13 cellular contexts compared by ENCODE assay signal in genomic region chr4:182560358-182560757, GRCh38.
DNase-seq lines count a peak whose midpoint lies in the region; ATAC-seq and TF ChIP-seq lines count a peak whose summit lies in the region.
"Had no signal": no experiment of that assay in that cellular context is flagged by ENCODE, and none has a peak within 500 bp of the region (broad histone marks: within the 10 kb centered on the region; RNA-seq: fewer than 3 reads in every experiment).

No MANE protein-coding gene starts in this region.

- no peak overlapping the region for H2BK20ac ChIP-seq in H9 (ENCODE audit: low read depth, low read length, poor library complexity, severe bottlenecking)

- H3K4ac ChIP-seq in H9 (ENCODE audit: low read depth, low read length), result no peak overlapping the region

- H4K8ac ChIP-seq in H9 (replicated peaks; ENCODE audit: insufficient read length, low read depth, low read length), result no peak overlapping the region

- H3K27me3 Mint-ChIP-seq in H9 (ENCODE audit: low read depth), result no peaks in the 10 kb centered on the region

- peaks cover 12% of the 10 kb centered on the region; the same call in 1 of the 2 replicates for H3K4me1 ChIP-seq in H9 (ENCODE audit: insufficient read depth, low read length)

- no peak overlapping the region for H2BK12ac ChIP-seq in H9 (ENCODE audit: insufficient read length, low read depth, low read length)

- H3K23ac ChIP-seq in H9 (ENCODE audit: insufficient read length, low read depth, low read length), result no peak overlapping the region

- H2AFZ ChIP-seq in H9 (ENCODE audit: low read length), result no peak overlapping the region

- no peak overlapping the region for H3K14ac ChIP-seq in H9 (ENCODE audit: insufficient read depth, low read length)

- H3K27ac ChIP-seq in H9 (ENCODE audit: insufficient read length, low read depth, low read length), result peak overlapping the region; percentile 86
- H3K27ac ChIP-seq in SK-N-MC, result no peak overlapping the region

- H3K56ac ChIP-seq in H9 (ENCODE audit: insufficient read length, low read depth, low read length), result no peak overlapping the region

- H3K4me3 Mint-ChIP-seq in H9, result peak overlapping the region; percentile 32 to 62
- H3K4me3 Mint-ChIP-seq: CD4-positive, CD25-positive, alpha-beta regulatory T cell; central memory CD8-positive, alpha-beta T cell; naive B cell had no signal

- H3K9me3 Mint-ChIP-seq in H9, result no peaks in the 10 kb centered on the region; a peak in 1 of 5 replicates
- H3K9me3 Mint-ChIP-seq: central memory CD8-positive, alpha-beta T cell had no signal

- no peaks in the 10 kb centered on the region for H3K79me1 ChIP-seq in H9 (ENCODE audit: insufficient read depth, low read depth, low read length, poor library complexity, severe bottlenecking)

- ATAC-seq in GM19328 (IDR thresholded peaks at IDR 0.05; ENCODE audit: unreplicated experiment), result no peak

- H3K4me1 Mint-ChIP-seq in H9, result peaks cover 60 to 65% of the 10 kb centered on the region in 2 experiments
- H3K4me1 Mint-ChIP-seq: CD4-positive, CD25-positive, alpha-beta regulatory T cell; central memory CD8-positive, alpha-beta T cell; naive B cell had no signal

- intact Hi-C loops in head of caudate nucleus (cut with DNase I), result no loop called here

- no peak overlapping the region for H3K18ac ChIP-seq in H9 (ENCODE audit: insufficient read length, low read depth, low read length)

- TF ChIP-seq CTCF in H9 (conservative IDR thresholded peaks at IDR 0.05), result peak; percentile 37; the same call in 2 of the 3 replicates

- H4K20me1 ChIP-seq in H9 (ENCODE audit: control insufficient read depth, insufficient read depth, insufficient read length), result no peaks in the 10 kb centered on the region

- peaks cover 2% of the 10 kb centered on the region for H3K23me2 ChIP-seq in H9 (ENCODE audit: insufficient read length, low read depth, low read length, poor library complexity, severe bottlenecking)

- in situ Hi-C loops in ACHN (cut with HindIII; ENCODE audit: low pct_ligation_motif_present, low pct_unique_long_range_greater_than_20kb, low sequenced_read_pairs), result no loop called here

- DNase-seq in ACHN, result peak; percentile 77
- peak; percentile 88 for DNase-seq in H9
- peak; percentile 2 for DNase-seq in SK-N-MC (ENCODE audit: low read depth, low spot score)
- DNase-seq in iPS DF 4.7 (ENCODE audit: extremely low read depth, low spot score), result peak; percentile 91
- DNase-seq in mucosa of gallbladder (ENCODE audit: low spot score), result no peak
- DNase-seq in head of caudate nucleus, result no peak
- DNase-seq in NK-92 treated with Interleukin-12 subunit alpha and Interleukin-12 subunit beta, amount 100 ng/mL, for 24 hours (lab: John Stamatoyannopoulos, UW), result no peak
- DNase-seq: activated CD8-positive, alpha-beta memory T cell treated with anti-CD3 and anti-CD28 coated beads, Interleukin-2, amount 50 U/mL, for 48 hours; CD4-positive, CD25-positive, alpha-beta regulatory T cell; naive B cell; NCI-H1048 had no signal

- H3K9me3 ChIP-seq in H9 (ENCODE audit: control insufficient read depth, low read depth, low read length), result no peaks in the 10 kb centered on the region
- no peaks in the 10 kb centered on the region for H3K9me3 ChIP-seq in SK-N-MC (ENCODE audit: low read depth, low read length)

- H2BK120ac ChIP-seq in H9 (ENCODE audit: low read depth, low read length, poor library complexity, severe bottlenecking), result no peak overlapping the region

- H3K4me2 ChIP-seq in H9 (ENCODE audit: insufficient read depth, insufficient read length, low read length), result peak overlapping the region; percentile 12

- peak overlapping the region; percentile 89 to 98 (median 93) for H3K27ac Mint-ChIP-seq in H9
- H3K27ac Mint-ChIP-seq: CD4-positive, CD25-positive, alpha-beta regulatory T cell; naive B cell had no signal

- H3K79me2 ChIP-seq in H9 (ENCODE audit: insufficient read depth, low read length), result peaks cover 3% of the 10 kb centered on the region; the same call in 1 of the 2 replicates

- no peak overlapping the region for H3K9ac ChIP-seq in H9 (ENCODE audit: extremely low read depth, insufficient read length, low read length)
- H3K9ac ChIP-seq in SK-N-MC (ENCODE audit: insufficient read length), result no peak overlapping the region

- no CpG with 5 or more reads among the region's 4 CpGs for WGBS in H9 (ENCODE audit: extremely low coverage, insufficient read length, low lambda C conversion rate)

- H4K91ac ChIP-seq in H9 (ENCODE audit: insufficient read length, low read depth, low read length), result no peak overlapping the region

- no peak overlapping the region for H2AK5ac ChIP-seq in H9 (ENCODE audit: insufficient read length, low read length)

- no peaks in the 10 kb centered on the region for H3K36me3 ChIP-seq in SK-N-MC (ENCODE audit: insufficient read depth, low read length)

- H3T11ph ChIP-seq in H9 (ENCODE audit: low read length), result no peak overlapping the region

- no peak overlapping the region for H2BK5ac ChIP-seq in H9 (ENCODE audit: insufficient read length, low read length)

- no peaks in the 10 kb centered on the region for H3K27me3 ChIP-seq in H9 (ENCODE audit: insufficient read depth, low read length)

- H4K5ac ChIP-seq in H9 (ENCODE audit: insufficient read length, low read depth, low read length), result no peak overlapping the region

- no peak overlapping the region for H2BK15ac ChIP-seq in H9 (ENCODE audit: low read depth, low read length)

- H3K4me3 ChIP-seq in SK-N-MC, result no peak overlapping the region

- H3K36me3 Mint-ChIP-seq in H9 (ENCODE audit: insufficient read depth in 1 of 3, low read depth in 3 of 3), result peaks cover 0 to 3% (median 0%) of the 10 kb centered on the region in 3 experiments; a peak in 1 of 7 replicates
- H3K36me3 Mint-ChIP-seq: CD4-positive, CD25-positive, alpha-beta regulatory T cell; naive B cell had no signal

Comparison
In these comparisons a context has a peak if more than half of its experiments do, and no peak if none do; other contexts are left out.
1. DNase-seq: peak in ACHN (single experiment), H9 (single experiment), SK-N-MC (single experiment) and iPS DF 4.7 (single experiment); none in mucosa of gallbladder (single experiment), head of caudate nucleus (0 of 42) and NK-92 treated with Interleukin-12 subunit alpha and Interleukin-12 subunit beta, amount 100 ng/mL, for 24 hours (single experiment).